ENCODE assay signal across 17 cellular contexts in the genomic region with DNA sequence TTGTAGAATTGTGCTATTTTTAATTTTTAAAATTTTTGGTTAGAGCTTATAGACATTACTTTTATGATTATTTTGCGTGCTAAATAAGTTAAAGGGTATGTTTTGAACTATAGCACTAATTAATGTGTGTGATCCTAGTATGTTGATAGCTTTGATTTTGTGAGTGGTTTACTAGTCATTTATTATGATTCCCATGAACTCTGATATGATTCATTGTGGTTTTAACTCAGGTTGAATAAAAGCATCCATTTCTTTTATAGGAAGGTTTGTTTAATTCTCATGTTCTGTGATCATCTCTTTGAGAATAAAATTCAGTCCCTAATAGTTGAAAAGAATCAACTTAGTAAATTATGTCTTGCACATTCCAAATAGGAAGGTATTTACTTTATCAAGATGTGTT.
"Had no signal": no experiment of that assay in that cellular context is flagged by ENCODE, and none has a peak within 500 bp of the region (broad histone marks: within the 10 kb centered on the region; RNA-seq: fewer than 3 reads in every experiment).

No MANE protein-coding gene starts in this region.

- H3K27ac Mint-ChIP-seq: stimulated activated naive B cell treated with anti-CD40 and anti-IgM and Interleukin-4, amounts not matched to agents 10 μg/mL and 1 μg/mL and 100 μg/mL, for 72 hours had no signal

- H3K9me3 Mint-ChIP-seq: effector memory CD8-positive, alpha-beta T cell; stimulated activated naive CD8-positive, alpha-beta T cell treated with anti-CD3 and anti-CD28 coated beads, Interleukin-15, amount 100 ng/mL, for 72 hours had no signal

- H3K4me3 ChIP-seq: esophagus muscularis mucosa, spleen, testis, transverse colon had no signal

- H3K4me1 ChIP-seq: esophagus muscularis mucosa, spleen, testis, transverse colon had no signal

- H3K27me3 ChIP-seq: esophagus muscularis mucosa, neutrophil, spleen, testis, transverse colon had no signal

- H3K27me3 Mint-ChIP-seq: effector memory CD8-positive, alpha-beta T cell; naive thymus-derived CD4-positive, alpha-beta T cell; stimulated activated naive B cell treated with anti-CD40 and anti-IgM and Interleukin-4, amounts not matched to agents 10 μg/mL and 1 μg/mL and 100 μg/mL, for 72 hours; stimulated activated naive CD8-positive, alpha-beta T cell treated with anti-CD3 and anti-CD28 coated beads, Interleukin-15, amount 100 ng/mL, for 72 hours had no signal

- DNase-seq: effector memory CD8-positive, alpha-beta T cell; hippocampal formation; kidney glomerular epithelial cell; naive thymus-derived CD4-positive, alpha-beta T cell; posterior cingulate gyrus; spleen; stimulated activated CD4-positive, alpha-beta T cell treated with anti-CD3 and anti-CD28 coated beads, Interleukin-15, amount 100 ng/mL, for 24 hours; stimulated activated CD4-positive, alpha-beta T cell treated with anti-CD3 and anti-CD28 coated beads, Interleukin-1b, Interleukin-23, amount 100 ng/mL, for 48 hours; stimulated activated CD4-positive, alpha-beta T cell treated with anti-CD3 and anti-CD28 coated beads, Interleukin-4, amount 100 ng/mL, for 4 hours; stimulated activated naive B cell treated with anti-CD40 and anti-IgM and Interleukin-4, amounts not matched to agents 10 μg/mL and 1 μg/mL and 100 μg/mL, for 72 hours; stimulated activated naive CD8-positive, alpha-beta T cell treated with anti-CD3 and anti-CD28 coated beads, Interleukin-15, amount 100 ng/mL, for 72 hours; testis; transverse colon had no signal

- ATAC-seq: effector memory CD8-positive, alpha-beta T cell; naive thymus-derived CD4-positive, alpha-beta T cell; sciatic nerve; stimulated activated naive B cell treated with anti-CD40 and anti-IgM and Interleukin-4, amounts not matched to agents 10 μg/mL and 1 μg/mL and 100 μg/mL, for 72 hours; stimulated activated naive CD8-positive, alpha-beta T cell treated with anti-CD3 and anti-CD28 coated beads, Interleukin-15, amount 100 ng/mL, for 72 hours had no signal

- H3K4me1 Mint-ChIP-seq: stimulated activated naive B cell treated with anti-CD40 and anti-IgM and Interleukin-4, amounts not matched to agents 10 μg/mL and 1 μg/mL and 100 μg/mL, for 72 hours; stimulated activated naive CD8-positive, alpha-beta T cell treated with anti-CD3 and anti-CD28 coated beads, Interleukin-15, amount 100 ng/mL, for 72 hours had no signal

- H3K4me3 Mint-ChIP-seq: effector memory CD8-positive, alpha-beta T cell; naive thymus-derived CD4-positive, alpha-beta T cell; stimulated activated naive B cell treated with anti-CD40 and anti-IgM and Interleukin-4, amounts not matched to agents 10 μg/mL and 1 μg/mL and 100 μg/mL, for 72 hours; stimulated activated naive CD8-positive, alpha-beta T cell treated with anti-CD3 and anti-CD28 coated beads, Interleukin-15, amount 100 ng/mL, for 72 hours had no signal

- H3K9me3 ChIP-seq: esophagus muscularis mucosa, neutrophil, spleen, testis, transverse colon had no signal

- H3K27ac ChIP-seq: epithelial cell of prostate, esophagus muscularis mucosa, neutrophil, spleen, testis, transverse colon had no signal
